In the genomic region with DNA sequence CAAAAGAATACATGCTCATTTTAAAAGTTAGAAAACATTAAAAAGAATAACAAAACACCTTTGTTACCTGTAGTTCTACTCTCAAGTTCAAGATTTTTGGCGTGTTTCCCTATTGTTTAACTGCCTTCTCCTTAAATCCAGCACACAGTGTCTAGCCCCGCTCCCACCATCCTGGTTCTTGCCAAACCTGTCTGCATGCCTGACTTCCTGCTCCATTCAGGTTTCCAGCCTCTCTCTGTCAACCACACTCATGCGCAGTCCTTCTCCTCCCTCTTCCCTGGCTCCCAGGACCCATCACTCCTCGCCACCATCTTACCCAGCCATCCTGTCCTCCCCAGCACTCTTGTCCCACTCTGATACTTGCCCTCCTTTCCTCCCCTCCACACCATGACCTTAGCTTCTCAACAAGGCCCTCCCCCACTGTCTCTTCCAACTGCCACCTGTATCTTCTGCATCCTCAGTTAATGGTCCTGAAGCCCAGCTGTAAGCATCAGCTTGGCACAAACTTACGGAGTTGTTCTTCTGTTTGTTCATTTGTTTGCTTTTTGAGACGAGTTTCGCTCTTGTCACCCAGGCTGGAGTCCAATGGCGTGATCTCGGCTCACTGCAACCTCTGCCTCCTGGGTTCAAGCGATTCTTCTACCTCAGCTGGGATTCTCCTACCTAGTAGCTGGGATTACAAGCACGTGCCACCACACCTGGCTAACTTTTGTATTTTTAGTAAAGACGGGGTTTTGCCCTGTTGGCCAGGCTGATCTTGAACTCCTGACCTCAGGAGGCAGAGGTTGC, we compare ENCODE assay signal across 13 cellular contexts. TPM values are rescaled to one million over a fixed set of nuclear protein-coding genes. Genes with fewer than 3 reads are reported as not detected.
DNase-seq lines count a peak whose midpoint lies in the region; ATAC-seq and TF ChIP-seq lines count a peak whose summit lies in the region.
"Had no signal": no experiment of that assay in that cellular context is flagged by ENCODE, and none has a peak within 500 bp of the region (broad histone marks: within the 10 kb centered on the region; RNA-seq: fewer than 3 reads in every experiment).

No MANE protein-coding gene starts in this region.

- H3K9me2 ChIP-seq in PC-9 (ENCODE audit: insufficient read depth): no peaks in the 10 kb centered on the region

- intact Hi-C loops in PC-9 (cut with micrococcal nuclease; ENCODE audit: unreplicated experiment): no loop called here

- peak overlapping the region; percentile 48 for H3K4me2 ChIP-seq in PC-9

- H3F3A ChIP-seq in PC-9 (ENCODE audit: insufficient read depth, low read depth): peaks cover 66% of the 10 kb centered on the region

- no peaks in the 10 kb centered on the region for H3K9me3 Mint-ChIP-seq in progenitor cell of endocrine pancreas (ENCODE audit: low read depth)
- H3K9me3 Mint-ChIP-seq: IgD-negative memory B cell had no signal

- H3K4me3 ChIP-seq in HEK293 (ENCODE audit: low read depth, low read length) (no peak overlapping the region), PC-9 (no peak overlapping the region), BE2C (ENCODE audit: low read depth, low read length) (no peak overlapping the region)

- POLR2A ChIA-PET in HEK293 (lab: Yijun Ruan, JAX): interaction anchor here (0.6 to 1.4 kb wide), 2 partner anchors 15 to 86 kb away, joined by 3 to 4 read pairs; a partner anchor contains a TSS
- POLR2A ChIA-PET in PC-9 (lab: Charles Lee; ENCODE audit: unreplicated experiment): interaction anchor here (0.7 to 1.2 kb wide), 2 partner anchors 13 to 15 kb away, joined by 6 to 7 read pairs; no protein-coding TSS in a partner anchor

- no peaks in the 10 kb centered on the region for H3K27me3 Mint-ChIP-seq in progenitor cell of endocrine pancreas
- H3K27me3 Mint-ChIP-seq: activated CD8-positive, alpha-beta memory T cell treated with anti-CD3 and anti-CD28 coated beads, Interleukin-2, amount 10 ng/mL, durations not matched to agents 7 days and 5 days; IgD-negative memory B cell had no signal

- H3K27ac Mint-ChIP-seq in progenitor cell of endocrine pancreas: peak overlapping the region; percentile 73
- H3K27ac Mint-ChIP-seq: activated CD8-positive, alpha-beta memory T cell treated with anti-CD3 and anti-CD28 coated beads, Interleukin-2, amount 10 ng/mL, durations not matched to agents 7 days and 5 days had no signal

- H3K27me3 ChIP-seq in PC-9 (ENCODE audit: insufficient read depth, low read depth) (no peaks in the 10 kb centered on the region), BE2C (no peaks in the 10 kb centered on the region)

- no peaks in the 10 kb centered on the region for H3K36me3 Mint-ChIP-seq in progenitor cell of endocrine pancreas (ENCODE audit: insufficient read depth)
- H3K36me3 Mint-ChIP-seq: activated CD8-positive, alpha-beta memory T cell treated with anti-CD3 and anti-CD28 coated beads, Interleukin-2, amount 10 ng/mL, durations not matched to agents 7 days and 5 days; IgD-negative memory B cell had no signal

- peaks cover 12% of the 10 kb centered on the region for H3K4me1 ChIP-seq in HEK293 (ENCODE audit: control insufficient read depth, insufficient read depth, low read length)
- H3K4me1 ChIP-seq in PC-9 (replicated peaks; ENCODE audit: insufficient read depth): peaks cover 72% of the 10 kb centered on the region
- H3K4me1 ChIP-seq in BE2C: peaks cover 6% of the 10 kb centered on the region; the same call in 1 of the 2 replicates

- H3K79me2 ChIP-seq in PC-9 (ENCODE audit: low read depth): no peaks in the 10 kb centered on the region

- CTCF ChIA-PET in HEK293 (lab: Yijun Ruan, JAX) (interaction anchor here (0.5 to 1.6 kb wide), 2 partner anchors 27 to 94 kb away, joined by 3 to 4 read pairs; no protein-coding TSS in a partner anchor), PC-9 (lab: Charles Lee) (interaction anchor here (0.6 kb wide), 1 partner anchor 379 kb away, joined by 6 read pairs; no protein-coding TSS in a partner anchor)

- H3K36me3 ChIP-seq in HEK293 (ENCODE audit: control insufficient read depth in 2 of 2, insufficient read depth in 1 of 2, low read length in 2 of 2) (no peaks in the 10 kb centered on the region), PC-9 (ENCODE audit: low read depth) (no peaks in the 10 kb centered on the region), BE2C (no peaks in the 10 kb centered on the region)

- H3K9me3 ChIP-seq in HEK293 (ENCODE audit: control insufficient read depth, insufficient read depth, low read depth, low read length) (no peaks in the 10 kb centered on the region), PC-9 (ENCODE audit: insufficient read depth, low read depth) (no peaks in the 10 kb centered on the region), BE2C (no peaks in the 10 kb centered on the region)

- H2AFZ ChIP-seq in PC-9: no peak overlapping the region

- H3K4me3 Mint-ChIP-seq in progenitor cell of endocrine pancreas (ENCODE audit: low read depth): no peak overlapping the region
- H3K4me3 Mint-ChIP-seq: activated CD8-positive, alpha-beta memory T cell treated with anti-CD3 and anti-CD28 coated beads, Interleukin-2, amount 10 ng/mL, durations not matched to agents 7 days and 5 days; IgD-negative memory B cell had no signal

- no peaks in the 10 kb centered on the region for H4K20me1 ChIP-seq in PC-9 (ENCODE audit: insufficient read depth)

- H3K27ac ChIP-seq in HEK293 (ENCODE audit: extremely low read depth, low read depth, low read length) (peak overlapping the region; percentile 47; the same call in 1 of the 2 replicates), PC-9 (peak overlapping the region; percentile 78)

- ATAC-seq in GM18498 (IDR thresholded peaks at IDR 0.05; ENCODE audit: unreplicated experiment): no peak
- ATAC-seq: activated CD8-positive, alpha-beta memory T cell treated with anti-CD3 and anti-CD28 coated beads, Interleukin-2, amount 10 ng/mL, durations not matched to agents 7 days and 5 days had no signal

- BruUV-seq in PC-9 (replicated peaks; lab: Mats Ljungman, UMichigan): no TSS peak

- TF ChIP-seq CTCF in HEK293 (tag by site-specific recombination; IDR thresholded peaks at IDR 0.05): no peak
- no peak for TF ChIP-seq CTCF in PC-9 (conservative IDR thresholded peaks at IDR 0.05)
- no peak for TF ChIP-seq CTCF in progenitor cell of endocrine pancreas (IDR thresholded peaks at IDR 0.05; ENCODE audit: unreplicated experiment)
- TF ChIP-seq CTCF in BE2C (IDR thresholded peaks at IDR 0.05; ENCODE audit: low read depth, low read length): no peak

- DNase-seq in PC-9: peak; percentile 67 to 73
- DNase-seq in iPS-NIHi11 (ENCODE audit: low spot score): peak; percentile 30
- no peak for DNase-seq in progenitor cell of endocrine pancreas (ENCODE audit: low spot score, unreplicated experiment)
- DNase-seq in BE2C: no peak
- no peak for DNase-seq in kidney glomerular epithelial cell (lab: John Stamatoyannopoulos, UW)
- no peak for DNase-seq in NCI-H526 treated with DMSO at 0.1 percent for 48 hours (lab: John Stamatoyannopoulos, UW)
- DNase-seq: activated CD8-positive, alpha-beta memory T cell treated with anti-CD3 and anti-CD28 coated beads, Interleukin-2, amount 10 ng/mL, durations not matched to agents 7 days and 5 days; GOT3; substantia nigra; T-helper 9 cell had no signal

- peaks cover 26% of the 10 kb centered on the region for H3K4me1 Mint-ChIP-seq in progenitor cell of endocrine pancreas (ENCODE audit: low read depth)

TF ChIP-seq in HEK293, 187 proteins besides CTCF, POLR2A, EP300 and RAD21:
- peak; percentile 65 for TF ChIP-seq SCRT2 (tag by site-specific recombination; IDR thresholded peaks at IDR 0.05)
- TF ChIP-seq, protein P1, sequence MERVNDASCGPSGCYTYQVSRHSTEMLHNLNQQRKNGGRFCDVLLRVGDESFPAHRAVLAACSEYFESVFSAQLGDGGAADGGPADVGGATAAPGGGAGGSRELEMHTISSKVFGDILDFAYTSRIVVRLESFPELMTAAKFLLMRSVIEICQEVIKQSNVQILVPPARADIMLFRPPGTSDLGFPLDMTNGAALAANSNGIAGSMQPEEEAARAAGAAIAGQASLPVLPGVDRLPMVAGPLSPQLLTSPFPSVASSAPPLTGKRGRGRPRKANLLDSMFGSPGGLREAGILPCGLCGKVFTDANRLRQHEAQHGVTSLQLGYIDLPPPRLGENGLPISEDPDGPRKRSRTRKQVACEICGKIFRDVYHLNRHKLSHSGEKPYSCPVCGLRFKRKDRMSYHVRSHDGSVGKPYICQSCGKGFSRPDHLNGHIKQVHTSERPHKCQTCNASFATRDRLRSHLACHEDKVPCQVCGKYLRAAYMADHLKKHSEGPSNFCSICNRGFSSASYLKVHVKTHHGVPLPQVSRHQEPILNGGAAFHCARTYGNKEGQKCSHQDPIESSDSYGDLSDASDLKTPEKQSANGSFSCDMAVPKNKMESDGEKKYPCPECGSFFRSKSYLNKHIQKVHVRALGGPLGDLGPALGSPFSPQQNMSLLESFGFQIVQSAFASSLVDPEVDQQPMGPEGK (tag by site-specific recombination; IDR thresholded peaks at IDR 0.05): no peak; the same call in 1 of the 2 replicates
- TF ChIP-seq, protein P2, sequence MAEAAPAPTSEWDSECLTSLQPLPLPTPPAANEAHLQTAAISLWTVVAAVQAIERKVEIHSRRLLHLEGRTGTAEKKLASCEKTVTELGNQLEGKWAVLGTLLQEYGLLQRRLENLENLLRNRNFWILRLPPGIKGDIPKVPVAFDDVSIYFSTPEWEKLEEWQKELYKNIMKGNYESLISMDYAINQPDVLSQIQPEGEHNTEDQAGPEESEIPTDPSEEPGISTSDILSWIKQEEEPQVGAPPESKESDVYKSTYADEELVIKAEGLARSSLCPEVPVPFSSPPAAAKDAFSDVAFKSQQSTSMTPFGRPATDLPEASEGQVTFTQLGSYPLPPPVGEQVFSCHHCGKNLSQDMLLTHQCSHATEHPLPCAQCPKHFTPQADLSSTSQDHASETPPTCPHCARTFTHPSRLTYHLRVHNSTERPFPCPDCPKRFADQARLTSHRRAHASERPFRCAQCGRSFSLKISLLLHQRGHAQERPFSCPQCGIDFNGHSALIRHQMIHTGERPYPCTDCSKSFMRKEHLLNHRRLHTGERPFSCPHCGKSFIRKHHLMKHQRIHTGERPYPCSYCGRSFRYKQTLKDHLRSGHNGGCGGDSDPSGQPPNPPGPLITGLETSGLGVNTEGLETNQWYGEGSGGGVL (tag by site-specific recombination; IDR thresholded peaks at IDR 0.05): peak; percentile 37; the same call in 1 of the 2 replicates
- peak; percentile 74 for TF ChIP-seq SCRT1 (tag by site-specific recombination; IDR thresholded peaks at IDR 0.05; ENCODE audit: borderline replicate concordance)

RNA-seq across cellular contexts. Expression of a gene that starts 7.5 kb away (rescaled TPM):
- total RNA-seq in PC-9 (2021): 758 and 776 TPM in 2 replicates
- total RNA-seq in progenitor cell of endocrine pancreas: 299 and 306 TPM in 2 replicates
- polyA plus RNA-seq in BE2C (2012; ENCODE audit: insufficient read depth, insufficient read length, low read depth): 101 TPM

Comparison
In these comparisons a context has a peak if more than half of its experiments do, and no peak if none do; other contexts are left out.
1. DNase-seq: peak in PC-9 (2 of 2) and iPS-NIHi11 (single experiment); none in progenitor cell of endocrine pancreas (single experiment), BE2C (single experiment), kidney glomerular epithelial cell (single experiment) and NCI-H526 treated with DMSO at 0.1 percent for 48 hours (single experiment).